8 cellular contexts compared by ENCODE assay signal in the genomic region with DNA sequence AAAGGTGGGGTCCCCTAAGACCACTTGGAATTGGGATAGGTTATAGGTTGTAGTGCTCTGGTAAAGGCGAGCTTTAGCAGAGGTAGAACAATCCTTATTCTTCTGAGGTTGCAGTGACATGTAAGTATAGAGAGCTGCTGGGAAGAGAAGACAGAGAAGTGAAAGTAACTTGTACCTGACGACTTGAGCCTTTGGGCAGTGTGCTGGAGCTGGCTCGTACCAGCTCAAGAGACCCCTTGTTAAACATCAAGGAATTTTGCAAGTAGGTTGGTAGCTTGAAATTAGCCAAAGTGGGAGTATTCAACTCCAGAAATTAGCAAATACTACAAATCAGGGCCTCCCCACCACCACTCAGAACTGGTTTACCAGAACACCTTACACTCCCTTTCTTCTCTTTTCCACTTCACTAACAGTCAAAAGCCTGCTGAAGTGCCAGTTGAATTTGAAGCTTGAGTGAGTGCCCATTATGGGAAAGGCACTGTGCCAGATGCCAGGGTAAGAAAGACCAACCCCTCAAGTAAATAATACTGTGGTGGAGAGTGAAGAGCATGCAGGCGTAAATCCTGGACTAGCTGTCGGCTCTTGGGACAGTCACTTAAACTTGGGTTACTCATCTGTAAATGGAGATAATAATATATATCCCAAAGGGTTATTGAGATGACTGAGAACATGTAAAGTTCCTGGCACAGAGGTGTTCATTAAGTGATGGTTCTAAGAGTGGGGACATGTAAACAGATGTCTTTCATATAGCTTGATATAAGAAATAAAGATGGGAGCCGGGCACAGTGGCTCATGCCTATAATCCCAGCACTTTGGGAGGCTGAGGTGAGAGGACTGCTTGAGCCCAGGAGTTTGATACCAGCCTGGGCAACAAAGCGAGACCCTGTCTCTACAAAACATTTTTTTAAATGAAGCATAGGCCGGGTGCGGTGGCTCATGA. TPM values are rescaled to one million over a fixed set of nuclear protein-coding genes. Genes with fewer than 3 reads are reported as not detected.
DNase-seq lines count a peak whose midpoint lies in the region; ATAC-seq, FAIRE-seq and TF ChIP-seq lines count a peak whose summit lies in the region.

No MANE protein-coding gene starts in this region.

- H3K4me3 ChIP-seq in K562, result no peak overlapping the region
- peak overlapping the region in 3 of 4 donors; percentile 5 to 36 (median 20) for H3K4me3 ChIP-seq in sigmoid colon

- peak overlapping the region; percentile 88 for H3K27ac Mint-ChIP-seq in HFFc6
- H3K27ac Mint-ChIP-seq in type B pancreatic cell, result no peak overlapping the region

- in situ Hi-C loops in K562 (cut with MboI), result no loop called here

- no peaks in the 10 kb centered on the region for H3K9me3 Mint-ChIP-seq in HFFc6
- peaks cover 5% of the 10 kb centered on the region for H3K9me3 Mint-ChIP-seq in type B pancreatic cell

- TF ChIP-seq CTCF in HFFc6 (IDR thresholded peaks at IDR 0.05), result no peak
- TF ChIP-seq CTCF in K562 (IDR thresholded peaks at IDR 0.05 in 2 of 3, conservative IDR thresholded peaks at IDR 0.05 in 1 of 3; ENCODE audit: insufficient read depth in 2 of 3, low read depth in 1 of 3, low read length in 3 of 3), result no peak
- no peak for TF ChIP-seq CTCF in sigmoid colon (IDR thresholded peaks at IDR 0.05)
- TF ChIP-seq CTCF in type B pancreatic cell (conservative IDR thresholded peaks at IDR 0.05), result no peak

- H4K20me1 ChIP-seq in K562 (replicated peaks; ENCODE audit: control insufficient read depth, insufficient read depth, low read length), result no peaks in the 10 kb centered on the region

- H3K36me3 ChIP-seq in K562 (ENCODE audit: control insufficient read depth, insufficient read depth, low read length) (no peaks in the 10 kb centered on the region), sigmoid colon (no peaks in the 10 kb centered on the region)

- peak overlapping the region; percentile 40 for H3K4me2 ChIP-seq in K562 (ENCODE audit: insufficient read depth, low read length)

- H3K4me1 ChIP-seq in K562 (replicated peaks in 1 of 2; ENCODE audit: control insufficient read depth in 2 of 2, insufficient read depth in 2 of 2, low read length in 2 of 2) (peaks cover 4 to 13% of the 10 kb centered on the region in 2 experiments; a peak in 3 of 5 replicates), sigmoid colon (peaks cover 0 to 15% (median 12%) of the 10 kb centered on the region in 4 donors)

- H3K36me3 Mint-ChIP-seq in HFFc6 (ENCODE audit: low read depth), result peaks cover 20% of the 10 kb centered on the region
- H3K36me3 Mint-ChIP-seq in type B pancreatic cell, result no peaks in the 10 kb centered on the region

- no peaks in the 10 kb centered on the region for H3K9me1 ChIP-seq in K562 (ENCODE audit: control insufficient read depth, insufficient read depth, low read length)

- 48% methylated on average over 9 of the region's 9 CpGs for WGBS in K562 (ENCODE audit: insufficient coverage, low coverage, missing lambda C conversion rate)
- 55 to 61% methylated on average over 9 of the region's 9 CpGs for WGBS in sigmoid colon, 2 donors

- intact Hi-C loops in K562 (cut with micrococcal nuclease) (no loop called here), sigmoid colon (cut with DNase I) (no loop called here), sciatic nerve (cut with DNase I) (no loop called here)

- no peak for TF ChIP-seq POLR2A in GM12891 (IDR thresholded peaks at IDR 0.05; ENCODE audit: low read depth, low read length)
- TF ChIP-seq POLR2A in K562 (conservative IDR thresholded peaks at IDR 0.05), result no peak
- no peak for TF ChIP-seq POLR2A in sigmoid colon (IDR thresholded peaks at IDR 0.05)

- peak; percentile 65 for ATAC-seq in K562
- no peak for ATAC-seq in sciatic nerve

- peak overlapping the region in 1 of 2 experiments; percentile 23; a peak in 2 of 4 replicates for H3K9ac ChIP-seq in K562 (ENCODE audit: insufficient read depth in 1 of 2, low read depth in 2 of 2, low read length in 2 of 2)

- H3K27ac ChIP-seq in K562 (ENCODE audit: extremely low read depth, low read depth, low read length) (no peak overlapping the region), sigmoid colon (peak overlapping the region in 3 of 4 donors; percentile 45 to 53 (median 48))

- H3K27me3 ChIP-seq in K562 (ENCODE audit: control insufficient read depth in 2 of 2, insufficient read depth in 2 of 2, low read length in 2 of 2) (no peaks in the 10 kb centered on the region), sigmoid colon (no peaks in the 10 kb centered on the region)

- H2AFZ ChIP-seq in K562 (ENCODE audit: low read depth, low read length), result peak overlapping the region; percentile 76

- FAIRE-seq in GM12891 (lab: Jason Lieb, UNC) (peak; percentile 72), K562 (lab: Jason Lieb, UNC) (no peak)

- DNase-seq in GM12891 (ENCODE audit: insufficient read length, low spot score) (no peak), HFFc6 (no peak), NCI-H2107 treated with DMSO at 0.1 percent for 48 hours (lab: John Stamatoyannopoulos, UW; ENCODE audit: unreplicated experiment) (peak; percentile 98), K562 (ENCODE audit: extremely low read depth in 1 of 4, low spot score in 3 of 4) (no peak), sigmoid colon (no peak), mucosa of gallbladder (ENCODE audit: low spot score) (no peak), type B pancreatic cell (ENCODE audit: extremely low spot score, unreplicated experiment) (no peak), sciatic nerve (ENCODE audit: low spot score) (no peak)

- CTCF ChIA-PET in K562 (lab: Yijun Ruan, JAX; ENCODE audit: low intra/inter-chr PET ratio), result no interaction called here

- H3K9me3 ChIP-seq in K562 (replicated peaks; ENCODE audit: control insufficient read depth, insufficient read depth, low read depth, low read length), result no peaks in the 10 kb centered on the region
- H3K9me3 ChIP-seq in sigmoid colon, result no peaks in the 10 kb centered on the region

- TF ChIP-seq EP300 in K562 (IDR thresholded peaks at IDR 0.05; ENCODE audit: low read length) (no peak), sigmoid colon (IDR thresholded peaks at IDR 0.05) (no peak)

- H3K27me3 Mint-ChIP-seq in HFFc6 (ENCODE audit: insufficient read depth) (no peaks in the 10 kb centered on the region), type B pancreatic cell (no peaks in the 10 kb centered on the region)

- POLR2A ChIA-PET in K562 (lab: Yijun Ruan, JAX), result interaction anchor here (0.7 to 5.4 kb wide), 4 partner anchors 11 to 90 kb away, joined by 3 to 60 read pairs (median 5); a partner anchor contains a TSS

- no peaks in the 10 kb centered on the region for H3K79me2 ChIP-seq in K562 (ENCODE audit: control insufficient read depth, insufficient read depth, low read length)

- no peak for TF ChIP-seq RAD21 in K562 (CRISPR knock-in tag; conservative IDR thresholded peaks at IDR 0.05 in 1 of 2, IDR thresholded peaks at IDR 0.05 in 1 of 2)

- no peak overlapping the region for H3K4me3 Mint-ChIP-seq in HFFc6
- H3K4me3 Mint-ChIP-seq in type B pancreatic cell, result no peak overlapping the region

- peaks cover 57% of the 10 kb centered on the region for H3K4me1 Mint-ChIP-seq in HFFc6 (ENCODE audit: low read depth)
- H3K4me1 Mint-ChIP-seq in type B pancreatic cell (ENCODE audit: unreplicated experiment), result no peaks in the 10 kb centered on the region

- no TSS peak for BruUV-seq in K562 (replicated peaks; lab: Mats Ljungman, UMichigan)

TF ChIP-seq in GM12891, 5 proteins besides CTCF, POLR2A, EP300 and RAD21:
- TF ChIP-seq SPI1 (IDR thresholded peaks at IDR 0.05; ENCODE audit: low read depth, low read length) (peak; percentile 82), TAF1 (IDR thresholded peaks at IDR 0.05; ENCODE audit: low read depth, low read length) (no peak), PAX5 (IDR thresholded peaks at IDR 0.05; ENCODE audit: insufficient read depth, low read length, severe bottlenecking) (no peak), POU2F2 (IDR thresholded peaks at IDR 0.05; ENCODE audit: low read depth, low read length) (no peak), POLR2AphosphoS5 (IDR thresholded peaks at IDR 0.05; ENCODE audit: low read depth, low read length) (no peak)
TF ChIP-seq in GM12891: peak in this region for 1.

TF ChIP-seq in K562, 482 proteins besides CTCF, POLR2A, EP300 and RAD21 (continues in another document):
- TF ChIP-seq CTBP1 (IDR thresholded peaks at IDR 0.05; ENCODE audit: borderline replicate concordance) (no peak), JUNB (CRISPR knock-in tag; conservative IDR thresholded peaks at IDR 0.05) (no peak), PML (IDR thresholded peaks at IDR 0.05; ENCODE audit: low read length) (no peak), ARHGAP35 (IDR thresholded peaks at IDR 0.05; ENCODE audit: partially characterized antibody) (no peak)

RNA-seq across cellular contexts. Expression of a gene that starts 27.1 kb away (rescaled TPM):
- 2.1 TPM for polyA plus RNA-seq in GM12891 (2012; ENCODE audit: low read depth, missing spikeins)
- 1 to 10 TPM; 2.2 to 4.4 (median 4.1) TPM for total RNA-seq in HFFc6 (2021; fragmentation: NEBNext Ultra II Directional; extraction: Animal tissue kit (Norgen Biotek cat#: 25700))
- 20.4 and 74.5 TPM in 2 replicates for total RNA-seq in K562 (2011; cell fraction: chromatin; rRNA removed; ENCODE audit: low replicate concordance)
- total RNA-seq in K562 (2011; cell fraction: nucleolus; rRNA removed), result 12.2 and 18.6 TPM in 2 replicates
- 20.0 and 24.5 TPM in 2 replicates for total RNA-seq in K562 (2011; cell fraction: nucleoplasm; rRNA removed)
- total RNA-seq in K562 (2014; rRNA removed), result 1.2 TPM in 2 replicates
- total RNA-seq in K562 (2014; rRNA removed; fragmentation: Illumina TruSeq; extraction: Trizol), result 3.2 and 3.4 TPM in 2 replicates
- 3.5 TPM in 2 replicates for total RNA-seq in K562 (2015; rRNA removed; fragmentation: Illumina TruSeq; extraction: Trizol)
- 1.1 and 1.9 TPM in 2 replicates for total RNA-seq in K562 (2021)
- 0.41 and 0.42 TPM in 2 replicates for polyA plus RNA-seq in K562 (2011; rRNA removed)
- polyA plus RNA-seq in K562 (2011; cell fraction: cytosol; rRNA removed), result 0.06 and 0.16 TPM in 2 replicates
- polyA plus RNA-seq in K562 (2011; cell fraction: nucleus; rRNA removed), result 1.7 and 1.9 TPM in 2 replicates
- polyA plus RNA-seq in K562 (2012), result 0.24 and 0.34 TPM in 2 replicates
- polyA plus RNA-seq in K562 (2014; fragmentation: Illumina TruSeq; extraction: Trizol), result 0.10 and 0.24 TPM in 2 replicates
- polyA plus RNA-seq in K562 (2014; fragmentation: Nextera tagmentation; extraction: Ambion mirVana), result under 1 TPM; 0.07 to 0.21 TPM
- 0.41 and 0.78 TPM in 2 replicates for polyA plus RNA-seq in K562 (2014; rRNA removed)
- 7.7 and 9.4 TPM in 2 replicates for polyA minus RNA-seq in K562 (2011; rRNA and poly(A)+ RNA removed)
- not detected in 2 replicates for polyA minus RNA-seq in K562 (2011; cell fraction: cytosol; rRNA and poly(A)+ RNA removed)
- polyA minus RNA-seq in K562 (2011; cell fraction: nucleus; rRNA and poly(A)+ RNA removed), result 6.6 and 9.7 TPM in 2 replicates
- total RNA-seq in sigmoid colon, result 10 to 100 TPM in 2 of 4 donors, 1 to 10 TPM in 2; 4.6 to 21.9 (median 13.5) TPM
- 1 to 10 TPM in 2 of 3 donors, under 1 TPM in 1; 0.46 to 2.5 (median 1.2) TPM for polyA plus RNA-seq in sigmoid colon
- 3.9 TPM for total RNA-seq in mucosa of gallbladder
- total RNA-seq in type B pancreatic cell (ENCODE audit: low replicate concordance), result 2.9 and 7.3 TPM in 2 replicates
- total RNA-seq in sciatic nerve, result 8.5 TPM
